8 cellular contexts compared by ENCODE assay signal in genomic region chr16:53094013-53094630, GRCh38. TPM values are rescaled to one million over a fixed set of nuclear protein-coding genes. Genes with fewer than 3 reads are reported as not detected.
A peak's percentile ranks its signal among the peaks of the same experiment; 100 is the strongest.
DNase-seq lines count a peak whose midpoint lies in the region; ATAC-seq and TF ChIP-seq lines count a peak whose summit lies in the region.

No MANE protein-coding gene starts in this region.

- H3K4me3 ChIP-seq in DND-41 (ENCODE audit: low read depth in 1 of 2, low read length in 2 of 2) (no peak overlapping the region), SJCRH30 (no peak overlapping the region), esophagus muscularis mucosa (no peak overlapping the region), psoas muscle (no peak overlapping the region)

- DNase-seq in DND-41 (peak; percentile 26), SJCRH30 (peak; percentile 13 to 24), esophagus muscularis mucosa (ENCODE audit: extremely low spot score) (no peak), psoas muscle (peak; percentile 61 to 70), GM19240 (ENCODE audit: insufficient read length, low spot score) (no peak), NCI-H526 treated with DMSO at 0.1 percent for 48 hours (lab: John Stamatoyannopoulos, UW) (no peak)

- H3K4me1 ChIP-seq in DND-41 (ENCODE audit: insufficient read depth, low read length) (peaks cover 14% of the 10 kb centered on the region), SJCRH30 (peaks cover 18% of the 10 kb centered on the region), esophagus muscularis mucosa (peaks cover 76 to 79% (median 77%) of the 10 kb centered on the region in 4 donors), psoas muscle (peaks cover 61% of the 10 kb centered on the region)

- peak; percentile 21; the same call in 1 of the 3 replicates for ATAC-seq in DND-41 (ENCODE audit: insufficient read depth, low read depth)
- ATAC-seq in GM19397 (IDR thresholded peaks at IDR 0.05; ENCODE audit: unreplicated experiment), result peak; percentile 49
- ATAC-seq in HG03469 (IDR thresholded peaks at IDR 0.05; ENCODE audit: unreplicated experiment), result peak; percentile 48
- ATAC-seq in psoas muscle, result no peak

- TF ChIP-seq POLR2A in esophagus muscularis mucosa (IDR thresholded peaks at IDR 0.05; ENCODE audit: low read depth), result no peak

- H4K20me1 ChIP-seq in DND-41 (ENCODE audit: insufficient read depth, low read length), result peaks cover 15% of the 10 kb centered on the region; the same call in 1 of the 2 replicates

- H3K27ac ChIP-seq in DND-41 (ENCODE audit: low read length) (no peak overlapping the region), SJCRH30 (no peak overlapping the region), esophagus muscularis mucosa (replicated peaks in 1 of 4) (peak overlapping the region; percentile 10 to 72 (median 58)), psoas muscle (peak overlapping the region; percentile 50)

- H3K27me3 ChIP-seq in DND-41 (ENCODE audit: insufficient read depth, low read length, poor library complexity) (no peaks in the 10 kb centered on the region), SJCRH30 (no peaks in the 10 kb centered on the region), esophagus muscularis mucosa (no peaks in the 10 kb centered on the region), psoas muscle (ENCODE audit: insufficient read depth in 3 of 3, low read length in 2 of 3) (no peaks in the 10 kb centered on the region)

- H3K4me2 ChIP-seq in DND-41 (ENCODE audit: insufficient read depth, low read length), result no peak overlapping the region

- H3K36me3 ChIP-seq in DND-41 (ENCODE audit: insufficient read depth, low read length), result 0 out of 2 replicates have a peak, but pooled peaks cover 3% of the 10 kb centered on the region
- H3K36me3 ChIP-seq in SJCRH30, result no peaks in the 10 kb centered on the region
- no peaks in the 10 kb centered on the region for H3K36me3 ChIP-seq in esophagus muscularis mucosa
- H3K36me3 ChIP-seq in psoas muscle (ENCODE audit: insufficient read depth in 1 of 2, low read depth in 1 of 2), result no peaks in the 10 kb centered on the region

- H3K9me3 ChIP-seq in DND-41 (ENCODE audit: insufficient read depth, low read length, severe bottlenecking), result no peaks in the 10 kb centered on the region
- no peaks in the 10 kb centered on the region for H3K9me3 ChIP-seq in SJCRH30 (replicated peaks)
- H3K9me3 ChIP-seq in esophagus muscularis mucosa, result no peaks in the 10 kb centered on the region
- no peaks in the 10 kb centered on the region for H3K9me3 ChIP-seq in psoas muscle

- WGBS in esophagus muscularis mucosa, result 79% methylated on average over 9 of the region's 10 CpGs
- WGBS in psoas muscle, 3 donors, result 57 to 60% (median 57%) methylated on average over 10 of the region's 10 CpGs

- no peak for TF ChIP-seq EP300 in esophagus muscularis mucosa (IDR thresholded peaks at IDR 0.05)

- H3K9ac ChIP-seq in DND-41 (ENCODE audit: low read depth, low read length), result no peak overlapping the region

- H2AFZ ChIP-seq in DND-41 (ENCODE audit: low read depth, low read length), result no peak overlapping the region

- TF ChIP-seq CTCF in DND-41 (IDR thresholded peaks at IDR 0.05; ENCODE audit: borderline replicate concordance, extremely low read depth, low read length, poor library complexity, severe bottlenecking) (no peak), esophagus muscularis mucosa (IDR thresholded peaks at IDR 0.05) (no peak), psoas muscle (IDR thresholded peaks at IDR 0.05) (no peak)

- peaks cover 63% of the 10 kb centered on the region for H3K79me2 ChIP-seq in DND-41 (ENCODE audit: insufficient read depth, low read length)

- intact Hi-C loops in esophagus muscularis mucosa (cut with DNase I), result loop anchor here (5.0 kb wide), 1 partner anchor 37 kb away; no protein-coding TSS in a partner anchor
- intact Hi-C loops in psoas muscle (cut with DNase I), result loop anchor here (2.0 to 5.0 kb wide), 2 partner anchors 33 to 38 kb away; no protein-coding TSS in a partner anchor

RNA-seq across cellular contexts. Expression of gene CHD9, which starts 39.3 kb away (rescaled TPM):
- 44.7 and 62.3 TPM in 2 replicates for total RNA-seq in SJCRH30 (2014; rRNA removed; shearing (Covaris generic))
- 10 to 100 TPM; 45.2 to 64.0 (median 49.5) TPM for total RNA-seq in esophagus muscularis mucosa
- total RNA-seq in psoas muscle, result 10 to 100 TPM; 36.4 to 47.9 (median 45.7) TPM
- polyA plus RNA-seq in psoas muscle, result 10 to 100 TPM in 2 of 3 donors, 1 to 10 TPM in 1; 5.8 to 26.8 (median 11.7) TPM

RNA-seq across cellular contexts. Expression of gene CHD9NB, which starts 41.4 kb away (rescaled TPM):
- total RNA-seq in SJCRH30 (2014; rRNA removed; shearing (Covaris generic)), result not detected in 2 replicates
- total RNA-seq in esophagus muscularis mucosa, result 1 to 10 TPM in 1 of 4 donors, under 1 TPM in 3; 0.19 to 1.2 (median 0.42) TPM
- under 1 TPM in 3 of 4 donors, not detected in 1; 0.13 to 0.56 (median 0.22) TPM for total RNA-seq in psoas muscle
- polyA plus RNA-seq in psoas muscle, result under 1 TPM; 0.05 to 0.77 (median 0.14) TPM

Comparison
In these comparisons a context has a peak if more than half of its experiments do, and no peak if none do; other contexts are left out.
1. ATAC-seq: peak in DND-41 (single experiment), GM19397 (single experiment) and HG03469 (single experiment); none in psoas muscle (0 of 4).
2. DNase-seq: peak in DND-41 (single experiment), SJCRH30 (2 of 2) and psoas muscle (2 of 2); none in esophagus muscularis mucosa (single experiment), GM19240 (single experiment) and NCI-H526 treated with DMSO at 0.1 percent for 48 hours (single experiment).
3. H3K27ac ChIP-seq: peak in esophagus muscularis mucosa (4 of 4) and psoas muscle (single experiment); none in DND-41 (single experiment) and SJCRH30 (single experiment).